In the genomic region with DNA sequence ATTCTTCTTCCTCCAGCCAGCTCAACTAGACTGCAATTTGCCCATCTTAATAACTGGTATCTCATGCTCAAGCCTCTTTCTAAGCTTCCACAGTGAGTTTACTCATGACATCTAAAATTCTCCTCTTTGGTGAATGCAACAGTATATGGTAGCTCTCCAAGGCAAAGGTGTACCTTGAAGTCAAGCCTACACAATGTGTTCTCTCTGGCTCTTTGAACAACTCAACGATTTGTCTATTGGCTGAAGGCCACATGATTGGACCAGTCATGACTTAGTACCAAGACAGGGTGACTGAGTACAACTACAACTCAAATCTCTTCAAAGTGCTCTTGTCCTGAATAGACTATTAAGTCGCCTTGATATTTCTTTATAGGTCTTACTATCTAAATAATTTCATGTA, we compare ENCODE assay signal across 35 cellular contexts.
"Had no signal": no experiment of that assay in that cellular context is flagged by ENCODE, and none has a peak within 500 bp of the region (broad histone marks: within the 10 kb centered on the region; RNA-seq: fewer than 3 reads in every experiment).

No MANE protein-coding gene starts in this region.

- H3K27ac ChIP-seq: KMS-11 had no signal

- H3K36me3 ChIP-seq: MG63 had no signal

- DNase-seq: Karpas-422, Kasumi-1, MG63, MM.1S, NCI-H1048, NCI-H1092, NCI-H1092 treated with DMSO at 0.1 percent for 48 hours, NCI-H1105, NCI-H1105 treated with DMSO at 0.1 percent for 48 hours, NCI-H1417, NCI-H1417 treated with DMSO at 0.1 percent for 48 hours, NCI-H1436, NCI-H1436 treated with DMSO at 0.1 percent for 48 hours, NCI-H146, NCI-H1694, NCI-H1694 treated with DMSO at 0.1 percent for 48 hours, NCI-H187, NCI-H187 treated with DMSO at 0.1 percent for 48 hours, NCI-H1930, NCI-H2029, NCI-H2029 treated with DMSO at 0.1 percent for 48 hours, NCI-H2081, NCI-H2081 treated with DMSO at 0.1 percent for 48 hours, NCI-H2107, NCI-H2171, NCI-H2171 treated with DMSO at 0.1 percent for 48 hours, NCI-H2227 treated with DMSO at 0.1 percent for 48 hours, NCI-H226, NCI-H345, NCI-H446, NCI-H446 treated with DMSO at 0.1 percent for 48 hours, NCI-H510A, NCI-H510A treated with DMSO at 0.1 percent for 48 hours, NCI-H524 had no signal

- H3K27me3 ChIP-seq: MG63 had no signal

- H3K4me3 ChIP-seq: MG63 had no signal

- H3K9me3 ChIP-seq: MG63 had no signal
